In genomic region chr4:103075435-103075893, GRCh38 we compare ENCODE assay signal across 8 cellular contexts. TPM values are rescaled to one million over a fixed set of nuclear protein-coding genes. Genes with fewer than 3 reads are reported as not detected.
DNase-seq lines count a peak whose midpoint lies in the region; ATAC-seq, FAIRE-seq and TF ChIP-seq lines count a peak whose summit lies in the region.

No MANE protein-coding gene starts in this region.

- no peak for TF ChIP-seq EP300 in A549 (IDR thresholded peaks at IDR 0.05)

- H3K9me3 ChIP-seq in A549: no peaks in the 10 kb centered on the region

- 32% methylated on average over 4 of the region's 4 CpGs for WGBS in A549 (ENCODE audit: missing lambda C conversion rate)

- H3K27ac Mint-ChIP-seq in memory B cell: peak overlapping the region; percentile 97

- in situ Hi-C loops in ACHN (cut with HindIII; ENCODE audit: low pct_ligation_motif_present, low pct_unique_long_range_greater_than_20kb, low sequenced_read_pairs): no loop called here

- DNase-seq in A549 (ENCODE audit: low read depth in 1 of 2, low spot score in 1 of 2) (peak in 1 of 2 experiments; percentile 31), GM10248 (ENCODE audit: extremely low spot score) (peak; percentile 9), M059J (ENCODE audit: low read depth) (peak; percentile 16), cardiac fibroblast (ENCODE audit: low read depth in 2 of 2) (peak; percentile 45 to 48), memory B cell (ENCODE audit: low spot score in 2 of 2) (no peak), putamen (ENCODE audit: low spot score) (no peak), GM20000 (ENCODE audit: low spot score) (no peak), ACHN (no peak)

- POLR2A ChIA-PET in A549 (lab: Yijun Ruan, JAX): no interaction called here
- POLR2A ChIA-PET in GM10248 (lab: Yijun Ruan, JAX): no interaction called here

- peak overlapping the region; percentile 91 for H3K4me3 Mint-ChIP-seq in memory B cell

- H3K4me2 ChIP-seq in A549: peak overlapping the region; percentile 75

- TF ChIP-seq RAD21 in A549 (conservative IDR thresholded peaks at IDR 0.05 in 1 of 2, IDR thresholded peaks at IDR 0.05 in 1 of 2): no peak

- H3K27ac ChIP-seq in A549: peak overlapping the region; percentile 83 to 90

- H3K4me1 Mint-ChIP-seq in memory B cell: peaks cover 26% of the 10 kb centered on the region

- no peaks in the 10 kb centered on the region for H3K36me3 Mint-ChIP-seq in memory B cell

- peaks cover 16% of the 10 kb centered on the region; the same call in 2 of the 3 replicates for H3K4me1 ChIP-seq in A549

- no peak for TF ChIP-seq CTCF in A549 (IDR thresholded peaks at IDR 0.05)
- no peak for TF ChIP-seq CTCF in GM10248 (IDR thresholded peaks at IDR 0.05; ENCODE audit: control extremely low read depth, extremely low read depth, low read depth, missing control alignments)
- TF ChIP-seq CTCF in cardiac fibroblast (IDR thresholded peaks at IDR 0.05; ENCODE audit: low read depth, low read length): no peak
- no peak for TF ChIP-seq CTCF in GM20000 (IDR thresholded peaks at IDR 0.05; ENCODE audit: extremely low read depth, missing control alignments)

- H3K4me3 ChIP-seq in A549 (peak overlapping the region; percentile 54), cardiac fibroblast (replicated peaks in 1 of 2; ENCODE audit: low read depth in 2 of 2, low read length in 2 of 2) (peak overlapping the region; percentile 75 to 83)

- no peaks in the 10 kb centered on the region for H3K9me3 Mint-ChIP-seq in memory B cell

- TF ChIP-seq POLR2A in A549 (IDR thresholded peaks at IDR 0.05; ENCODE audit: low read length): no peak

- no peaks in the 10 kb centered on the region for H3K27me3 Mint-ChIP-seq in memory B cell

- peak; percentile 26 to 40; a peak in 4 of 6 replicates for ATAC-seq in A549
- ATAC-seq in memory B cell (ENCODE audit: low read depth): no peak

- CTCF ChIA-PET in A549 (lab: Yijun Ruan, JAX) (interaction anchor here (0.6 to 1.3 kb wide), 2 partner anchors 9 to 11 kb away, joined by 3 to 4 read pairs; no protein-coding TSS in a partner anchor), GM10248 (lab: Yijun Ruan, JAX) (interaction anchor here (0.8 to 10.4 kb wide), 6 partner anchors 9 to 29 kb away, joined by 3 to 128 read pairs (median 4); partner anchors contain the start of gene BDH2)

- FAIRE-seq in A549 (lab: Jason Lieb, UNC): no peak

TF ChIP-seq in A549, 52 proteins besides CTCF, POLR2A, EP300 and RAD21:
- TF ChIP-seq NR3C1 (IDR thresholded peaks at IDR 0.05) (no peak), CHD2 (IDR thresholded peaks at IDR 0.05; ENCODE audit: low read length, partially characterized antibody) (no peak), HEYL (CRISPR knock-in tag; IDR thresholded peaks at IDR 0.05) (no peak), BHLHE40 (IDR thresholded peaks at IDR 0.05; ENCODE audit: low read depth, low read length) (no peak), MAFK (IDR thresholded peaks at IDR 0.05; ENCODE audit: partially characterized antibody) (no peak), FOXS1 (CRISPR knock-in tag; IDR thresholded peaks at IDR 0.05) (no peak), BCL3 (IDR thresholded peaks at IDR 0.05) (no peak), E2F6 (IDR thresholded peaks at IDR 0.05; ENCODE audit: borderline replicate concordance, low read depth) (no peak), RNF2 (IDR thresholded peaks at IDR 0.05; ENCODE audit: borderline replicate concordance, low read depth) (no peak), RARB (CRISPR knock-in tag; IDR thresholded peaks at IDR 0.05) (no peak), ZFP36 (IDR thresholded peaks at IDR 0.05; ENCODE audit: borderline replicate concordance, partially characterized antibody) (no peak), MYC (IDR thresholded peaks at IDR 0.05; ENCODE audit: borderline replicate concordance, low read length) (no peak), RCOR1 (IDR thresholded peaks at IDR 0.05; ENCODE audit: low read depth, low read length) (no peak), REST (IDR thresholded peaks at IDR 0.05) (no peak), JUNB (IDR thresholded peaks at IDR 0.05) (no peak), FOSB (CRISPR knock-in tag; IDR thresholded peaks at IDR 0.05) (no peak), ZNF302 (CRISPR knock-in tag; IDR thresholded peaks at IDR 0.05) (no peak), HDAC2 (IDR thresholded peaks at IDR 0.05) (no peak), EHF (CRISPR knock-in tag; IDR thresholded peaks at IDR 0.05) (no peak), MAX (IDR thresholded peaks at IDR 0.05) (no peak)

RNA-seq across cellular contexts. Expression of gene SLC9B2, which starts 1.1 kb away (rescaled TPM):
- 7.9 and 9.2 TPM in 2 replicates for polyA plus RNA-seq in A549 (2011; rRNA removed)
- polyA plus RNA-seq in A549 (2012; cell fraction: cytosol; rRNA removed): 2.9 and 3.8 TPM in 2 replicates
- 2.1 and 3.0 TPM in 2 replicates for polyA plus RNA-seq in A549 (2012; cell fraction: nucleus; rRNA removed)
- 6.6 to 7.3 TPM (median 6.6 TPM) in 3 replicates for polyA plus RNA-seq in A549 (2017; fragmentation: RNase III; extraction: RNeasy Plus Mini Kit Qiagen cat#74134 plus additional on column Dnase treatment)
- 6.0 and 6.7 TPM in 2 replicates for polyA minus RNA-seq in A549 (2011; rRNA and poly(A)+ RNA removed)
- total RNA-seq in M059J (2014; rRNA removed; shearing (Covaris generic)): 3.7 and 4.0 TPM in 2 replicates

RNA-seq across cellular contexts. Expression of gene BDH2, which starts 24.2 kb away (rescaled TPM):
- polyA plus RNA-seq in A549 (2011; rRNA removed): 28.2 and 30.4 TPM in 2 replicates
- polyA plus RNA-seq in A549 (2012; cell fraction: cytosol; rRNA removed): 6.5 and 6.8 TPM in 2 replicates
- polyA plus RNA-seq in A549 (2012; cell fraction: nucleus; rRNA removed): 3.9 and 6.0 TPM in 2 replicates
- polyA plus RNA-seq in A549 (2017; fragmentation: RNase III; extraction: RNeasy Plus Mini Kit Qiagen cat#74134 plus additional on column Dnase treatment): 14.0 to 17.0 TPM (median 15.7 TPM) in 3 replicates
- 6.8 and 7.4 TPM in 2 replicates for polyA minus RNA-seq in A549 (2011; rRNA and poly(A)+ RNA removed)
- 17.3 and 25.1 TPM in 2 replicates for total RNA-seq in M059J (2014; rRNA removed; shearing (Covaris generic))

RNA-seq across cellular contexts. Expression of gene SLC9B1, which starts 56.0 kb away (rescaled TPM):
- 0.28 and 0.39 TPM in 2 replicates for polyA plus RNA-seq in A549 (2011; rRNA removed)
- polyA plus RNA-seq in A549 (2012; cell fraction: cytosol; rRNA removed): 0.09 TPM in 1 of 2 replicates, not detected in the other
- not detected in 2 replicates for polyA plus RNA-seq in A549 (2012; cell fraction: nucleus; rRNA removed)
- 0.09 to 0.21 TPM (median 0.16 TPM) in 3 replicates for polyA plus RNA-seq in A549 (2017; fragmentation: RNase III; extraction: RNeasy Plus Mini Kit Qiagen cat#74134 plus additional on column Dnase treatment)
- not detected in 2 replicates for polyA minus RNA-seq in A549 (2011; rRNA and poly(A)+ RNA removed)
- not detected in 2 replicates for total RNA-seq in M059J (2014; rRNA removed; shearing (Covaris generic))

Comparison
In these comparisons a context has a peak if more than half of its experiments do, and no peak if none do; other contexts are left out.
1. DNase-seq: peak in GM10248 (single experiment), M059J (single experiment) and cardiac fibroblast (2 of 2); none in memory B cell (0 of 2), putamen (single experiment), GM20000 (single experiment) and ACHN (single experiment).